Comparison of ENCODE assay signal across 38 cellular contexts in the genomic region with DNA sequence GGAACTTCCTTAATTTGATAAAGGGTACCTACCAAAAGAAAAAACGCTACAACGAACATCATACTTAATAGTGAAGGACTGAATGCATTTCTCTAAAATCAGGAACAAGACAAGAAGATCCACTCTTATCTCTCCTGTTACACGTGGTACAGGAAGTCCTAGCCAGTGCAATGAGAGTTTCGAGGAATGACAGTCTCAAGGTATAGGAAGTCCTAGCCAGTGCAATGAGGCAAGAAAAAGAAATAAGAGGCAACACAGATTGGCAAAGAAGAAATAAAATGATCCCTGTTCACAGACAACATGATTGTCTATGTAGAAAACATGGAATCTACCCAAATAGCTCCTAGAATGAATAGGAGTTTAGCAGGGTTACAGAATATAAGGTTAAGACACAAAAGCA.
"Had no signal": no experiment of that assay in that cellular context is flagged by ENCODE, and none has a peak within 500 bp of the region (broad histone marks: within the 10 kb centered on the region; RNA-seq: fewer than 3 reads in every experiment).

No MANE protein-coding gene starts in this region.

- H3K27ac Mint-ChIP-seq: activated CD4-positive, alpha-beta memory T cell treated with anti-CD3 and anti-CD28 coated beads, Interleukin-2, amount 10 ng/mL, durations not matched to agents 7 days and 5 days; activated CD4-positive, alpha-beta T cell treated with anti-CD3 and anti-CD28 coated beads for 36 hours; activated CD4-positive, alpha-beta T cell treated with anti-CD3 and anti-CD28 coated beads, Interleukin-2, amount 10 ng/mL, durations not matched to agents 7 days and 5 days; activated CD8-positive, alpha-beta memory T cell treated with anti-CD3 and anti-CD28 coated beads, Interleukin-2, amount 10 ng/mL, durations not matched to agents 7 days and 5 days; activated CD8-positive, alpha-beta T cell treated with anti-CD3 and anti-CD28 coated beads, Interleukin-2, amount 10 ng/mL, durations not matched to agents 7 days and 5 days; activated naive CD4-positive, alpha-beta T cell treated with anti-CD3 and anti-CD28 coated beads, Interleukin-2, amount 50 U/mL, for 72 hours; activated naive CD8-positive, alpha-beta T cell treated with anti-CD3 and anti-CD28 coated beads for 36 hours; activated T-cell treated with anti-CD3 and anti-CD28 coated beads, Interleukin-2, amount 50 U/mL, for 24 hours; activated T-helper 2 cell treated with anti-CD3 and anti-CD28 coated beads, Interferon-gamma antibody, Interleukin-2, Interleukin-4, amounts not matched to agents 10 μg/mL and 5 μg/mL and 100 μg/mL, durations not matched to agents 14 hours and 24 hours and 36 hours; T-helper 1 cell treated with Interleukin-12 subunit alpha and Interleukin-12 subunit beta and Interleukin-4 antibody, amounts not matched to agents 30 μg/mL and 1 μg/mL, for 36 hours; T-helper 2 cell treated with Interferon-gamma antibody and Interleukin-4, amounts not matched to agents 5 μg/mL and 100 μg/mL, for 36 hours; WTC11 had no signal

- DNase-seq: activated CD4-positive, alpha-beta memory T cell treated with anti-CD3 and anti-CD28 coated beads, Interleukin-2, amount 10 ng/mL, durations not matched to agents 7 days and 5 days; activated CD4-positive, alpha-beta T cell treated with anti-CD3 and anti-CD28 coated beads for 1 hour; activated CD4-positive, alpha-beta T cell treated with anti-CD3 and anti-CD28 coated beads for 36 hours; activated CD4-positive, alpha-beta T cell treated with anti-CD3 and anti-CD28 coated beads for 48 hours; activated CD4-positive, alpha-beta T cell treated with anti-CD3 and anti-CD28 coated beads, Interleukin-2, amount 10 ng/mL, durations not matched to agents 7 days and 5 days; activated CD4-positive, alpha-beta T cell treated with anti-CD3 and anti-CD28 coated beads, Interleukin-2, amount 50 U/mL, for 48 hours; activated CD4-positive, CD25-positive, alpha-beta regulatory T cell; activated CD8-positive, alpha-beta memory T cell treated with anti-CD3 and anti-CD28 coated beads for 24 hours; activated CD8-positive, alpha-beta memory T cell treated with anti-CD3 and anti-CD28 coated beads, Interleukin-2, amount 10 ng/mL, durations not matched to agents 7 days and 5 days; activated CD8-positive, alpha-beta memory T cell treated with anti-CD3 and anti-CD28 coated beads, Interleukin-2, amount 50 U/mL, for 48 hours; activated CD8-positive, alpha-beta T cell treated with anti-CD3 and anti-CD28 coated beads, Interleukin-2, amount 10 ng/mL, durations not matched to agents 7 days and 5 days; activated effector memory CD4-positive, alpha-beta T cell treated with Interleukin-2 at 50 U/mL for 16 hours; activated gamma-delta T cell; activated naive CD4-positive, alpha-beta T cell treated with anti-CD3 and anti-CD28 coated beads, Interleukin-2, amount 50 U/mL, for 16 hours; activated naive CD4-positive, alpha-beta T cell treated with Interleukin-2 at 50 U/mL for 16 hours; activated naive CD8-positive, alpha-beta T cell treated with anti-CD3 and anti-CD28 coated beads for 36 hours; activated T-cell treated with anti-CD3 and anti-CD28 coated beads, Interleukin-2, amount 50 U/mL, for 24 hours; activated T-cell treated with anti-CD3 and anti-CD28 coated beads, Interleukin-2, amount 50 U/mL, for 48 hours; adrenal gland; amniotic stem cell; aorta; body of pancreas; brain microvascular endothelial cell; central memory CD4-positive, alpha-beta T cell; T-helper 1 cell; T-helper 2 cell; T-helper 9 cell; WERI-Rb-1 had no signal

- H3K36me3 ChIP-seq: adrenal gland, brain microvascular endothelial cell, breast epithelium, WERI-Rb-1 had no signal

- H3K9me3 ChIP-seq: body of pancreas had no signal

- H3K36me3 Mint-ChIP-seq: activated naive CD4-positive, alpha-beta T cell treated with anti-CD3 and anti-CD28 coated beads, Interleukin-2, amount 50 U/mL, for 72 hours; activated naive CD8-positive, alpha-beta T cell treated with anti-CD3 and anti-CD28 coated beads for 36 hours had no signal

- H3K4me3 Mint-ChIP-seq: activated CD4-positive, alpha-beta memory T cell treated with anti-CD3 and anti-CD28 coated beads, Interleukin-2, amount 10 ng/mL, durations not matched to agents 7 days and 5 days; activated CD4-positive, alpha-beta T cell treated with anti-CD3 and anti-CD28 coated beads for 36 hours; activated CD4-positive, alpha-beta T cell treated with anti-CD3 and anti-CD28 coated beads, Interleukin-2, amount 10 ng/mL, durations not matched to agents 7 days and 5 days; activated CD8-positive, alpha-beta memory T cell treated with anti-CD3 and anti-CD28 coated beads, Interleukin-2, amount 10 ng/mL, durations not matched to agents 7 days and 5 days; activated CD8-positive, alpha-beta T cell treated with anti-CD3 and anti-CD28 coated beads, Interleukin-2, amount 10 ng/mL, durations not matched to agents 7 days and 5 days; activated naive CD8-positive, alpha-beta T cell treated with anti-CD3 and anti-CD28 coated beads for 36 hours; activated T-cell treated with anti-CD3 and anti-CD28 coated beads, Interleukin-2, amount 50 U/mL, for 24 hours; T-helper 1 cell treated with Interleukin-12 subunit alpha and Interleukin-12 subunit beta and Interleukin-4 antibody, amounts not matched to agents 30 μg/mL and 1 μg/mL, for 36 hours; T-helper 2 cell treated with Interferon-gamma antibody and Interleukin-4, amounts not matched to agents 5 μg/mL and 100 μg/mL, for 36 hours; WTC11 had no signal

- ATAC-seq: activated CD4-positive, alpha-beta T cell treated with anti-CD3 and anti-CD28 coated beads for 36 hours; activated CD4-positive, CD25-positive, alpha-beta regulatory T cell treated with anti-CD3 and anti-CD28 coated beads, Interleukin-2, amount 50 U/mL, for 24 hours; activated CD8-positive, alpha-beta memory T cell treated with anti-CD3 and anti-CD28 coated beads, Interleukin-2, amount 10 ng/mL, durations not matched to agents 7 days and 5 days; activated CD8-positive, alpha-beta T cell treated with anti-CD3 and anti-CD28 coated beads, Interleukin-2, amount 10 ng/mL, durations not matched to agents 7 days and 5 days; activated naive CD4-positive, alpha-beta T cell treated with anti-CD3 and anti-CD28 coated beads, Interleukin-2, amount 50 U/mL, for 72 hours; body of pancreas; WTC11 had no signal

- H3K4me3 ChIP-seq: adrenal gland, body of pancreas, breast epithelium had no signal

- H3K9me3 Mint-ChIP-seq: activated CD4-positive, alpha-beta memory T cell treated with anti-CD3 and anti-CD28 coated beads, Interleukin-2, amount 10 ng/mL, durations not matched to agents 7 days and 5 days; activated CD4-positive, alpha-beta T cell treated with anti-CD3 and anti-CD28 coated beads, Interleukin-2, amount 10 ng/mL, durations not matched to agents 7 days and 5 days; activated naive CD4-positive, alpha-beta T cell treated with anti-CD3 and anti-CD28 coated beads, Interleukin-2, amount 50 U/mL, for 72 hours; activated naive CD8-positive, alpha-beta T cell treated with anti-CD3 and anti-CD28 coated beads for 36 hours; activated T-cell treated with anti-CD3 and anti-CD28 coated beads, Interleukin-2, amount 50 U/mL, for 24 hours; activated T-helper 2 cell treated with anti-CD3 and anti-CD28 coated beads, Interferon-gamma antibody, Interleukin-2, Interleukin-4, amounts not matched to agents 10 μg/mL and 5 μg/mL and 100 μg/mL, durations not matched to agents 14 hours and 24 hours and 36 hours; T-helper 1 cell treated with Interleukin-12 subunit alpha and Interleukin-12 subunit beta and Interleukin-4 antibody, amounts not matched to agents 30 μg/mL and 1 μg/mL, for 36 hours; T-helper 2 cell treated with Interferon-gamma antibody and Interleukin-4, amounts not matched to agents 5 μg/mL and 100 μg/mL, for 36 hours had no signal

- H3K4me1 Mint-ChIP-seq: activated CD4-positive, alpha-beta memory T cell treated with anti-CD3 and anti-CD28 coated beads, Interleukin-2, amount 10 ng/mL, durations not matched to agents 7 days and 5 days; activated CD4-positive, alpha-beta T cell treated with anti-CD3 and anti-CD28 coated beads for 36 hours; activated CD8-positive, alpha-beta memory T cell treated with anti-CD3 and anti-CD28 coated beads, Interleukin-2, amount 10 ng/mL, durations not matched to agents 7 days and 5 days; activated naive CD8-positive, alpha-beta T cell treated with anti-CD3 and anti-CD28 coated beads for 36 hours had no signal

- H3K27me3 ChIP-seq: body of pancreas had no signal

- H3K4me1 ChIP-seq: adrenal gland, body of pancreas, breast epithelium had no signal

- H3K27ac ChIP-seq: adrenal gland, body of pancreas, brain microvascular endothelial cell, breast epithelium, WERI-Rb-1 had no signal

- FAIRE-seq: astrocyte, colon, TTC549 had no signal
